In genomic region chr3:107150675-107151074, GRCh38 we compare ENCODE assay signal across 28 cellular contexts.
"Had no signal": no experiment of that assay in that cellular context is flagged by ENCODE, and none has a peak within 500 bp of the region (broad histone marks: within the 10 kb centered on the region; RNA-seq: fewer than 3 reads in every experiment).

No MANE protein-coding gene starts in this region.

- H3K4me3 ChIP-seq: colonic mucosa, coronary artery, dorsolateral prefrontal cortex, esophagus muscularis mucosa, esophagus squamous epithelium, gastrocnemius medialis, gastroesophageal sphincter, heart left ventricle, heart right ventricle had no signal

- H3K4me1 ChIP-seq: colonic mucosa, esophagus muscularis mucosa, esophagus squamous epithelium, foreskin keratinocyte, gastrocnemius medialis, gastroesophageal sphincter had no signal

- H3K27ac ChIP-seq: colonic mucosa, coronary artery, dorsolateral prefrontal cortex, epithelial cell of prostate, esophagus muscularis mucosa, esophagus squamous epithelium, foreskin keratinocyte, gastrocnemius medialis, gastroesophageal sphincter, heart left ventricle, heart right ventricle had no signal

- DNase-seq: colonic mucosa; cortex of kidney; dermis blood vessel endothelial cell; dorsolateral prefrontal cortex; effector CD4-positive, alpha-beta T cell; effector CD8-positive, alpha-beta T cell; effector memory CD4-positive, alpha-beta T cell; effector memory CD8-positive, alpha-beta T cell; endodermal cell; erythroblast; esophagus squamous epithelium; foreskin fibroblast; foreskin keratinocyte; foreskin melanocyte; gastrocnemius medialis; glutamatergic neuron; head of caudate nucleus; heart left ventricle; heart right ventricle had no signal

- H3K27me3 ChIP-seq: colonic mucosa, dorsolateral prefrontal cortex, esophagus muscularis mucosa, esophagus squamous epithelium, foreskin keratinocyte, gastrocnemius medialis, gastroesophageal sphincter, heart left ventricle, heart right ventricle had no signal

- H3K9me3 ChIP-seq: colonic mucosa, esophagus muscularis mucosa, esophagus squamous epithelium, gastrocnemius medialis, heart left ventricle had no signal

- H3K36me3 ChIP-seq: colonic mucosa, esophagus muscularis mucosa, esophagus squamous epithelium, gastrocnemius medialis, gastroesophageal sphincter, heart right ventricle had no signal

- FAIRE-seq: colon, endometrium, endothelial cell of umbilical vein, frontal cortex had no signal

- ATAC-seq: effector memory CD8-positive, alpha-beta T cell; esophagus mucosa; foreskin keratinocyte; gastrocnemius medialis; gastroesophageal sphincter; heart left ventricle; heart right ventricle had no signal
